In genomic region chrX:36443007-36443406, GRCh38 we compare ENCODE assay signal across 20 cellular contexts.
"Had no signal": no experiment of that assay in that cellular context is flagged by ENCODE, and none has a peak within 500 bp of the region (broad histone marks: within the 10 kb centered on the region; RNA-seq: fewer than 3 reads in every experiment).

No MANE protein-coding gene starts in this region.

- H3K4me1 Mint-ChIP-seq: T-cell had no signal

- H3K27me3 Mint-ChIP-seq: T-cell had no signal

- H3K9me3 ChIP-seq: SK-N-SH had no signal

- H3K36me3 Mint-ChIP-seq: T-cell had no signal

- H3K9ac ChIP-seq: SK-N-SH had no signal

- H3K27ac Mint-ChIP-seq: T-cell had no signal

- H3K4me2 ChIP-seq: SK-N-SH had no signal

- DNase-seq: Karpas-422, KG1, MM.1S, NCI-H1092 treated with DMSO at 0.1 percent for 48 hours, NCI-H1436, NCI-H187, NCI-H2029, NCI-H2081 treated with DMSO at 0.1 percent for 48 hours, NCI-H2171, NCI-H345, NCI-H446 treated with DMSO at 0.1 percent for 48 hours, NCI-H510A treated with DMSO at 0.1 percent for 48 hours, NCI-H526, SHP77, SK-N-SH, SW 1271, T-cell had no signal

- H3K4me3 Mint-ChIP-seq: T-cell had no signal

- H3K9me2 ChIP-seq: SK-N-SH had no signal

- ATAC-seq: Panc1, T-cell had no signal

- H3K27ac ChIP-seq: HL-60, RWPE1 had no signal
